11 cellular contexts compared by ENCODE assay signal in the genomic region with DNA sequence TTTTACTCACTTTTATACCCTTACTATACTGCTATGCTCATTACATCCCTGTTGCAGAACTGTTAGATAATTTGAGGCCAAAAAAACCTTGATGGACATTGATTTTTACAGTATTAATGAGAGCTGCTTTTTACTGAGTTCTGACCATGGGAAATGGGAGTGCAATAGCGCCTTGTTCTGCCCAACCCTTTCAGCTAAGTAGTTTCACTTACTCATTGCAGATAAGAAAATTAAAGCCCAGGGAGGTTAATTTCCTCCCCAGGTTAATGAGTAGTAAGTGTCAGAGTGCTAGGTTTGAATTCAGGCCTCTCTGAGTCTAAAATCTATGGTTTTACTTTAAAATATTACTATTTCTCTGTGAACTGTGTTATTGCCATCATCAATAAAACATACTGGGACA.
DNase-seq lines count a peak whose midpoint lies in the region; ATAC-seq and TF ChIP-seq lines count a peak whose summit lies in the region.
"Had no signal": no experiment of that assay in that cellular context is flagged by ENCODE, and none has a peak within 500 bp of the region (broad histone marks: within the 10 kb centered on the region; RNA-seq: fewer than 3 reads in every experiment).

No MANE protein-coding gene starts in this region.

- no peak overlapping the region for H3K9ac ChIP-seq in rectal smooth muscle tissue (ENCODE audit: low read length)

- intact Hi-C loops in adrenal gland (cut with DNase I) (loop anchor here (5.0 to 10.0 kb wide), 2 partner anchors 76 to 228 kb away; no protein-coding TSS in a partner anchor), posterior cingulate gyrus (cut with DNase I) (loop anchor here (5.0 kb wide), 1 partner anchor 228 kb away; no protein-coding TSS in a partner anchor)

- no peak overlapping the region for H3K4me3 ChIP-seq in adrenal gland
- no peak overlapping the region for H3K4me3 ChIP-seq in rectal smooth muscle tissue (ENCODE audit: low read length)
- H3K4me3 ChIP-seq: SJCRH30 had no signal

- no peak for TF ChIP-seq POLR2A in adrenal gland (IDR thresholded peaks at IDR 0.05)

- H3K9me3 ChIP-seq in adrenal gland (replicated peaks in 1 of 3) = no peaks in the 10 kb centered on the region
- H3K9me3 ChIP-seq: SJCRH30 had no signal

- H3K27me3 ChIP-seq in adrenal gland (no peaks in the 10 kb centered on the region), rectal smooth muscle tissue (ENCODE audit: control insufficient read depth, insufficient read depth, low read length) (no peaks in the 10 kb centered on the region)
- H3K27me3 ChIP-seq: SJCRH30 had no signal

- H3K36me3 ChIP-seq in adrenal gland (replicated peaks in 1 of 2) (peaks cover 0 to 32% of the 10 kb centered on the region in 2 donors), rectal smooth muscle tissue (ENCODE audit: control insufficient read depth, insufficient read depth, low read length) (peaks cover 10% of the 10 kb centered on the region)

- H3K27ac ChIP-seq in adrenal gland (peak overlapping the region in 3 of 5 donors; percentile 17 to 74 (median 73)), rectal smooth muscle tissue (ENCODE audit: low read depth, low read length) (peak overlapping the region; percentile 89)
- H3K27ac ChIP-seq: SJCRH30 had no signal

- ATAC-seq in GM18508 (IDR thresholded peaks at IDR 0.05; ENCODE audit: insufficient read depth, unreplicated experiment) (peak; percentile 47), HG02678 (IDR thresholded peaks at IDR 0.05; ENCODE audit: unreplicated experiment) (peak; percentile 63), HG02623 (IDR thresholded peaks at IDR 0.05; ENCODE audit: unreplicated experiment) (no peak)
- ATAC-seq: WTC11 had no signal

- no peak for DNase-seq in adrenal gland
- no peak for DNase-seq in COR-L47 (lab: John Stamatoyannopoulos, UW)
- DNase-seq in posterior cingulate gyrus = no peak
- no peak for DNase-seq in NCI-H345 treated with DMSO at 0.1 percent for 48 hours (lab: John Stamatoyannopoulos, UW; ENCODE audit: unreplicated experiment)
- DNase-seq: NCI-H510A treated with DMSO at 0.1 percent for 48 hours, SJCRH30 had no signal

- no peak for TF ChIP-seq CTCF in adrenal gland (IDR thresholded peaks at IDR 0.05)

- H3K4me1 ChIP-seq in adrenal gland (replicated peaks in 1 of 2) = peaks cover 16 to 59% of the 10 kb centered on the region in 2 donors
- H3K4me1 ChIP-seq in rectal smooth muscle tissue (ENCODE audit: control insufficient read depth, insufficient read depth, low read length) = peaks cover 30% of the 10 kb centered on the region

- 56 to 83% (median 81%) methylated on average over 1 of the region's 1 CpG for WGBS in adrenal gland, 4 donors
